Comparison of ENCODE assay signal across 29 cellular contexts in genomic region chr12:39406257-39406656, GRCh38. TPM values are rescaled to one million over a fixed set of nuclear protein-coding genes. Genes with fewer than 3 reads are reported as not detected.
DNase-seq lines count a peak whose midpoint lies in the region; ATAC-seq, FAIRE-seq and TF ChIP-seq lines count a peak whose summit lies in the region.
"Had no signal": no experiment of that assay in that cellular context is flagged by ENCODE, and none has a peak within 500 bp of the region (broad histone marks: within the 10 kb centered on the region; RNA-seq: fewer than 3 reads in every experiment).

No MANE protein-coding gene starts in this region.

- peaks cover 38% of the 10 kb centered on the region for H3K4me1 Mint-ChIP-seq in brain
- H3K4me1 Mint-ChIP-seq: stimulated activated memory B cell treated with anti-CD40 and anti-IgM and Interleukin-4, amounts not matched to agents 10 μg/mL and 1 μg/mL and 100 μg/mL, for 72 hours had no signal

- DNase-seq in Ammon's horn (ENCODE audit: low spot score) (peak; percentile 17), GM12892 (ENCODE audit: insufficient read length) (no peak), left lobe of liver (ENCODE audit: low spot score) (no peak), GM10266 (ENCODE audit: extremely low spot score) (no peak), T-helper 1 cell (no peak)
- DNase-seq: activated CD4-positive, alpha-beta T cell treated with anti-CD3 and anti-CD28 coated beads, Interleukin-2, amount 50 U/mL, for 48 hours; activated CD4-positive, CD25-positive, alpha-beta regulatory T cell; activated gamma-delta T cell treated with Interleukin-2 at 50 U/mL for 16 hours; effector memory CD4-positive, alpha-beta T cell; GOT3; heart left ventricle; IMR-90; mammary epithelial cell; NCI-H1048; NCI-H187 treated with DMSO at 0.1 percent for 48 hours; NCI-H2171 treated with DMSO at 0.1 percent for 48 hours; NCI-H524 treated with DMSO at 0.1 percent for 48 hours; SHP77; stimulated activated CD4-positive, alpha-beta T cell treated with anti-CD3 and anti-CD28 coated beads, Interleukin-4, amount 100 ng/mL, for 24 hours; substantia nigra; SW 1271; upper lobe of right lung had no signal

- FAIRE-seq in GM12892 (lab: Jason Lieb, UNC), result peak; percentile 80
- FAIRE-seq: colon, D721Med had no signal

- peak; percentile 38 for ATAC-seq in left lobe of liver
- ATAC-seq in HG02798 (IDR thresholded peaks at IDR 0.05; ENCODE audit: poor library complexity, unreplicated experiment), result no peak
- ATAC-seq: heart left ventricle; stimulated activated memory B cell treated with anti-CD40 and anti-IgM and Interleukin-4, amounts not matched to agents 10 μg/mL and 1 μg/mL and 100 μg/mL, for 72 hours; upper lobe of right lung had no signal

- no peak for TF ChIP-seq POLR2A in GM12892 (IDR thresholded peaks at IDR 0.05; ENCODE audit: low read depth, low read length)

- H3K4me3 Mint-ChIP-seq in brain, result peak overlapping the region in 2 of 5 experiments; percentile 8 to 43
- H3K4me3 Mint-ChIP-seq: stimulated activated memory B cell treated with anti-CD40 and anti-IgM and Interleukin-4, amounts not matched to agents 10 μg/mL and 1 μg/mL and 100 μg/mL, for 72 hours had no signal

- H3K36me3 Mint-ChIP-seq in brain, result peaks cover 27% of the 10 kb centered on the region
- H3K36me3 Mint-ChIP-seq: CD4-positive, CD25-positive, alpha-beta regulatory T cell; stimulated activated memory B cell treated with anti-CD40 and anti-IgM and Interleukin-4, amounts not matched to agents 10 μg/mL and 1 μg/mL and 100 μg/mL, for 72 hours had no signal

- TF ChIP-seq CTCF in brain (conservative IDR thresholded peaks at IDR 0.05) (no peak), GM10266 (IDR thresholded peaks at IDR 0.05; ENCODE audit: control insufficient read depth, insufficient read depth, low read depth, missing control alignments) (no peak)

- no peaks in the 10 kb centered on the region for H3K9me3 Mint-ChIP-seq in brain
- H3K9me3 Mint-ChIP-seq: stimulated activated memory B cell treated with anti-CD40 and anti-IgM and Interleukin-4, amounts not matched to agents 10 μg/mL and 1 μg/mL and 100 μg/mL, for 72 hours had no signal

- peaks cover 5% of the 10 kb centered on the region for H3K27me3 Mint-ChIP-seq in brain
- H3K27me3 Mint-ChIP-seq: CD4-positive, CD25-positive, alpha-beta regulatory T cell; progenitor cell of endocrine pancreas; stimulated activated memory B cell treated with anti-CD40 and anti-IgM and Interleukin-4, amounts not matched to agents 10 μg/mL and 1 μg/mL and 100 μg/mL, for 72 hours had no signal

- peak overlapping the region in 4 of 5 experiments; percentile 52 to 74 (median 66) for H3K27ac Mint-ChIP-seq in brain
- H3K27ac Mint-ChIP-seq: stimulated activated memory B cell treated with anti-CD40 and anti-IgM and Interleukin-4, amounts not matched to agents 10 μg/mL and 1 μg/mL and 100 μg/mL, for 72 hours had no signal

RNA-seq across cellular contexts. Expression of gene KIF21A, which starts 36.7 kb away (rescaled TPM):
- 28.2 TPM for polyA plus RNA-seq in GM12892 (2012; ENCODE audit: missing spikeins)
- polyA plus RNA-seq in brain (ENCODE audit: insufficient read depth, low read depth, low replicate concordance), result 10.6 TPM
- 18.8 TPM for total RNA-seq in left lobe of liver
